Comparison of ENCODE assay signal across 9 cellular contexts in genomic region chr15:23686466-23687142, GRCh38. TPM values are rescaled to one million over a fixed set of nuclear protein-coding genes. Genes with fewer than 3 reads are reported as not detected.
DNase-seq lines count a peak whose midpoint lies in the region; ATAC-seq, FAIRE-seq and TF ChIP-seq lines count a peak whose summit lies in the region.
"Had no signal": no experiment of that assay in that cellular context is flagged by ENCODE, and none has a peak within 500 bp of the region (broad histone marks: within the 10 kb centered on the region; RNA-seq: fewer than 3 reads in every experiment).

No MANE protein-coding gene starts in this region.

- H3K27me3 Mint-ChIP-seq in Calu3 (ENCODE audit: unreplicated experiment) = no peaks in the 10 kb centered on the region
- H3K27me3 Mint-ChIP-seq in HFFc6 (ENCODE audit: insufficient read depth) = no peaks in the 10 kb centered on the region; the same call in 1 of the 2 replicates

- H3K9ac ChIP-seq in K562 (ENCODE audit: insufficient read depth in 1 of 2, low read depth in 2 of 2, low read length in 2 of 2) (peak overlapping the region in 1 of 2 experiments; percentile 52; a peak in 1 of 4 replicates), iPS-18a (ENCODE audit: low read length) (no peak overlapping the region)

- no peaks in the 10 kb centered on the region for H4K20me1 ChIP-seq in K562 (replicated peaks; ENCODE audit: control insufficient read depth, insufficient read depth, low read length)

- H3K4me1 Mint-ChIP-seq in Calu3 (ENCODE audit: low read depth, unreplicated experiment) (no peaks in the 10 kb centered on the region), HFFc6 (ENCODE audit: low read depth) (no peaks in the 10 kb centered on the region)

- intact Hi-C loops in K562 (cut with micrococcal nuclease) = no loop called here
- intact Hi-C loops in sigmoid colon (cut with DNase I) = no loop called here
- intact Hi-C loops in Calu3 (cut with micrococcal nuclease; ENCODE audit: unreplicated experiment) = no loop called here

- TF ChIP-seq RAD21 in K562 (CRISPR knock-in tag; conservative IDR thresholded peaks at IDR 0.05 in 1 of 2, IDR thresholded peaks at IDR 0.05 in 1 of 2) = no peak

- CTCF ChIA-PET in K562 (lab: Yijun Ruan, JAX; ENCODE audit: low intra/inter-chr PET ratio) = no interaction called here
- CTCF ChIA-PET in Calu3 (lab: Charles Lee) = no interaction called here

- WGBS in K562 (ENCODE audit: insufficient coverage, low coverage, missing lambda C conversion rate) = 8% methylated on average over 29 of the region's 57 CpGs
- WGBS in sigmoid colon, 2 donors = 44 to 47% methylated on average over 57 of the region's 57 CpGs

- POLR2A ChIA-PET in K562 (lab: Yijun Ruan, JAX) = interaction anchor here (1.1 kb wide), 1 partner anchor 23 kb away, joined by 3 read pairs; no protein-coding TSS in a partner anchor

- DNase-seq in GM03348 (ENCODE audit: low spot score) (peak; percentile 31), K562 (ENCODE audit: extremely low read depth in 1 of 4, low spot score in 3 of 4) (no peak), sigmoid colon (no peak), 8988T (no peak), Calu3 (no peak), Ammon's horn (ENCODE audit: low spot score) (no peak), HFFc6 (no peak)
- DNase-seq: NCI-H1092 treated with DMSO at 0.1 percent for 48 hours had no signal

- H3K36me3 ChIP-seq in K562 (ENCODE audit: control insufficient read depth, insufficient read depth, low read length) (no peaks in the 10 kb centered on the region), iPS-18a (ENCODE audit: control insufficient read depth, low read depth, low read length) (no peaks in the 10 kb centered on the region), sigmoid colon (no peaks in the 10 kb centered on the region)

- no peaks in the 10 kb centered on the region for H3K79me2 ChIP-seq in K562 (ENCODE audit: control insufficient read depth, insufficient read depth, low read length)

- peak overlapping the region; percentile 55; the same call in 1 of the 2 replicates for H2AFZ ChIP-seq in K562 (ENCODE audit: low read depth, low read length)

- in situ Hi-C loops in K562 (cut with MboI) = no loop called here

- BruUV-seq in K562 (replicated peaks; lab: Mats Ljungman, UMichigan) = no TSS peak
- BruUV-seq in Calu3 (replicated peaks; lab: Mats Ljungman, UMichigan) = no TSS peak

- peak overlapping the region; percentile 27 for H3K4me3 ChIP-seq in K562
- H3K4me3 ChIP-seq in iPS-18a (ENCODE audit: low read length) = peak overlapping the region; percentile 69
- H3K4me3 ChIP-seq in sigmoid colon = peak overlapping the region; percentile 43 to 58 (median 52)

- TF ChIP-seq CTCF in K562 (IDR thresholded peaks at IDR 0.05 in 2 of 3, conservative IDR thresholded peaks at IDR 0.05 in 1 of 3; ENCODE audit: insufficient read depth in 2 of 3, low read depth in 1 of 3, low read length in 3 of 3) (no peak), sigmoid colon (IDR thresholded peaks at IDR 0.05) (no peak), Calu3 (IDR thresholded peaks at IDR 0.05; ENCODE audit: unreplicated experiment) (no peak), HFFc6 (IDR thresholded peaks at IDR 0.05) (no peak)

- no peak for TF ChIP-seq POLR2A in K562 (conservative IDR thresholded peaks at IDR 0.05)
- no peak for TF ChIP-seq POLR2A in sigmoid colon (IDR thresholded peaks at IDR 0.05)

- H3K9me3 Mint-ChIP-seq in Calu3 (ENCODE audit: low read depth, unreplicated experiment) (peaks cover 2% of the 10 kb centered on the region), HFFc6 (peaks cover 53% of the 10 kb centered on the region)

- H3K9me1 ChIP-seq in K562 (ENCODE audit: control insufficient read depth, insufficient read depth, low read length) = no peaks in the 10 kb centered on the region

- peaks cover 0 to 8% of the 10 kb centered on the region in 2 experiments; a peak in 2 of 5 replicates for H3K27me3 ChIP-seq in K562 (ENCODE audit: control insufficient read depth in 2 of 2, insufficient read depth in 2 of 2, low read length in 2 of 2)
- no peaks in the 10 kb centered on the region for H3K27me3 ChIP-seq in iPS-18a (ENCODE audit: control insufficient read depth, insufficient read depth, low read length)
- H3K27me3 ChIP-seq in sigmoid colon = no peaks in the 10 kb centered on the region

- H3K4me1 ChIP-seq in K562 (replicated peaks in 1 of 2; ENCODE audit: control insufficient read depth in 2 of 2, insufficient read depth in 2 of 2, low read length in 2 of 2) (peaks cover 0 to 9% of the 10 kb centered on the region in 2 experiments; a peak in 2 of 5 replicates), iPS-18a (ENCODE audit: control insufficient read depth, low read depth, low read length) (peaks cover 7% of the 10 kb centered on the region), sigmoid colon (peaks cover 0 to 8% (median 0%) of the 10 kb centered on the region in 4 donors)

- ATAC-seq in K562 = peak; percentile 34; the same call in 2 of the 3 replicates

- no peak for FAIRE-seq in K562 (lab: Jason Lieb, UNC)

- TF ChIP-seq EP300 in K562 (IDR thresholded peaks at IDR 0.05; ENCODE audit: low read length) = no peak
- no peak for TF ChIP-seq EP300 in sigmoid colon (IDR thresholded peaks at IDR 0.05)

- H3K4me3 Mint-ChIP-seq in Calu3 (ENCODE audit: low read depth, unreplicated experiment) = no peak overlapping the region
- H3K4me3 Mint-ChIP-seq in HFFc6 = no peak overlapping the region

- peak overlapping the region; percentile 37 for H3K4me2 ChIP-seq in K562 (ENCODE audit: insufficient read depth, low read length)

- H3K27ac ChIP-seq in K562 (ENCODE audit: extremely low read depth, low read depth, low read length) (no peak overlapping the region), iPS-18a (ENCODE audit: low read length) (no peak overlapping the region), sigmoid colon (peak overlapping the region; percentile 8 to 66 (median 54))

- no peak overlapping the region for H3K27ac Mint-ChIP-seq in Calu3 (ENCODE audit: unreplicated experiment)
- no peak overlapping the region for H3K27ac Mint-ChIP-seq in HFFc6

- H3K36me3 Mint-ChIP-seq in Calu3 (ENCODE audit: insufficient read depth, unreplicated experiment) (no peaks in the 10 kb centered on the region), HFFc6 (ENCODE audit: low read depth) (no peaks in the 10 kb centered on the region)

- H3K9me3 ChIP-seq in K562 (replicated peaks; ENCODE audit: control insufficient read depth, insufficient read depth, low read depth, low read length) (no peaks in the 10 kb centered on the region), iPS-18a (ENCODE audit: control insufficient read depth, low read depth, low read length) (peaks cover 16% of the 10 kb centered on the region), sigmoid colon (peaks cover 0 to 3% (median 0%) of the 10 kb centered on the region in 4 donors)

TF ChIP-seq in K562, 482 proteins besides CTCF, POLR2A, EP300 and RAD21 (continues in another document):
- TF ChIP-seq TBP (optimal IDR thresholded peaks at IDR 0.05; ENCODE audit: low read depth, low read length) (no peak), HSF4 (CRISPR knock-in tag; IDR thresholded peaks at IDR 0.05; ENCODE audit: borderline replicate concordance) (no peak), DPF2 (IDR thresholded peaks at IDR 0.05) (no peak)

RNA-seq across cellular contexts. Expression of gene NDN, which starts 0.5 kb away (rescaled TPM):
- total RNA-seq in K562 (2011; cell fraction: chromatin; rRNA removed; ENCODE audit: low replicate concordance) = 1.1 TPM in 2 replicates
- 2.2 and 2.5 TPM in 2 replicates for total RNA-seq in K562 (2011; cell fraction: nucleolus; rRNA removed)
- 1.6 and 1.8 TPM in 2 replicates for total RNA-seq in K562 (2011; cell fraction: nucleoplasm; rRNA removed)
- total RNA-seq in K562 (2014; rRNA removed) (5.7 and 6.0 TPM in 2 replicates), K562 (2014; rRNA removed; fragmentation: Illumina TruSeq; extraction: Trizol) (0.93 and 1.2 TPM in 2 replicates), K562 (2015; rRNA removed; fragmentation: Illumina TruSeq; extraction: Trizol) (2.6 and 3.1 TPM in 2 replicates), K562 (2021) (3.1 and 3.8 TPM in 2 replicates), sigmoid colon (10 to 100 TPM; 56.7 to 96.2 (median 74.3) TPM), Calu3 (2022) (not detected in 2 replicates)
- polyA plus RNA-seq in K562 (2011; rRNA removed) (0.14 and 2.1 TPM in 2 replicates), K562 (2014; fragmentation: Illumina TruSeq; extraction: Trizol) (1.3 and 1.7 TPM in 2 replicates), K562 (2014; fragmentation: Nextera tagmentation; extraction: Ambion mirVana) (under 1 TPM; 0.52 to 0.69 TPM), K562 (2014; rRNA removed) (2.4 and 3.6 TPM in 2 replicates), sigmoid colon (10 to 100 TPM in 2 of 3 donors, 1 to 10 TPM in 1; 5.5 to 21.9 (median 16.8) TPM)
- 0.44 and 5.8 TPM in 2 replicates for polyA plus RNA-seq in K562 (2011; cell fraction: cytosol; rRNA removed)
- 0.70 TPM in 1 of 2 replicates, not detected in the other for polyA plus RNA-seq in K562 (2011; cell fraction: nucleus; rRNA removed)
- polyA plus RNA-seq in K562 (2012) = 5.1 and 9.2 TPM in 2 replicates
- polyA minus RNA-seq in K562 (2011; rRNA and poly(A)+ RNA removed) = 0.18 and 1.2 TPM in 2 replicates
- polyA minus RNA-seq in K562 (2011; cell fraction: cytosol; rRNA and poly(A)+ RNA removed) = 0.95 TPM in 1 of 2 replicates, not detected in the other
- 0.40 TPM in 1 of 2 replicates, not detected in the other for polyA minus RNA-seq in K562 (2011; cell fraction: nucleus; rRNA and poly(A)+ RNA removed)
- total RNA-seq in HFFc6 (2021; fragmentation: NEBNext Ultra II Directional; extraction: Animal tissue kit (Norgen Biotek cat#: 25700)) = not detected

RNA-seq across cellular contexts. Expression of gene MAGEL2, which starts 38.9 kb away (rescaled TPM):
- not detected in 2 replicates for total RNA-seq in K562 (2011; cell fraction: chromatin; rRNA removed; ENCODE audit: low replicate concordance)
- not detected in 2 replicates for total RNA-seq in K562 (2011; cell fraction: nucleolus; rRNA removed)
- not detected in 2 replicates for total RNA-seq in K562 (2011; cell fraction: nucleoplasm; rRNA removed)
- not detected in 2 replicates for total RNA-seq in K562 (2014; rRNA removed)
- not detected in 2 replicates for total RNA-seq in K562 (2014; rRNA removed; fragmentation: Illumina TruSeq; extraction: Trizol)
- total RNA-seq in K562 (2015; rRNA removed; fragmentation: Illumina TruSeq; extraction: Trizol) = not detected in 2 replicates
- not detected in 2 replicates for total RNA-seq in K562 (2021)
- polyA plus RNA-seq in K562 (2011; rRNA removed) = not detected in 2 replicates
- not detected in 2 replicates for polyA plus RNA-seq in K562 (2011; cell fraction: cytosol; rRNA removed)
- not detected in 2 replicates for polyA plus RNA-seq in K562 (2011; cell fraction: nucleus; rRNA removed)
- not detected in 2 replicates for polyA plus RNA-seq in K562 (2012)
- polyA plus RNA-seq in K562 (2014; fragmentation: Illumina TruSeq; extraction: Trizol) = not detected in 2 replicates
- polyA plus RNA-seq in K562 (2014; fragmentation: Nextera tagmentation; extraction: Ambion mirVana) = not detected
- not detected in 2 replicates for polyA plus RNA-seq in K562 (2014; rRNA removed)
- polyA minus RNA-seq in K562 (2011; rRNA and poly(A)+ RNA removed) = not detected in 2 replicates
- polyA minus RNA-seq in K562 (2011; cell fraction: cytosol; rRNA and poly(A)+ RNA removed) = not detected in 2 replicates
- polyA minus RNA-seq in K562 (2011; cell fraction: nucleus; rRNA and poly(A)+ RNA removed) = not detected in 2 replicates
- total RNA-seq in sigmoid colon = under 1 TPM; under 0.01 to 0.83 (median 0.44) TPM
- polyA plus RNA-seq in sigmoid colon = under 1 TPM in 1 of 3 donors, not detected in 2; 0.17 TPM
- not detected in 2 replicates for total RNA-seq in Calu3 (2022)
- under 1 TPM in 2 of 6 experiments, not detected in 4; 0.08 to 0.11 TPM for total RNA-seq in HFFc6 (2021; fragmentation: NEBNext Ultra II Directional; extraction: Animal tissue kit (Norgen Biotek cat#: 25700))

Comparison
In these comparisons a context has a peak if more than half of its experiments do, and no peak if none do; other contexts are left out.
1. H3K27ac ChIP-seq: peak in sigmoid colon (4 of 4); none in K562 (single experiment) and iPS-18a (single experiment).
2. RNA of gene NDN, which starts 0.5 kb away (total RNA-seq): 56.7 to 96.2 TPM in sigmoid colon; 0.93 to 6.0 TPM in K562, not detected in HFFc6 and not detected in Calu3; every median in the first group is over 4 times any median in the second.
3. Peak in every context shown above with its lines, with median percentiles within 50 percentile points of each other: H3K4me3 ChIP-seq.